ENCODE assay signal across 25 cellular contexts in the genomic region with DNA sequence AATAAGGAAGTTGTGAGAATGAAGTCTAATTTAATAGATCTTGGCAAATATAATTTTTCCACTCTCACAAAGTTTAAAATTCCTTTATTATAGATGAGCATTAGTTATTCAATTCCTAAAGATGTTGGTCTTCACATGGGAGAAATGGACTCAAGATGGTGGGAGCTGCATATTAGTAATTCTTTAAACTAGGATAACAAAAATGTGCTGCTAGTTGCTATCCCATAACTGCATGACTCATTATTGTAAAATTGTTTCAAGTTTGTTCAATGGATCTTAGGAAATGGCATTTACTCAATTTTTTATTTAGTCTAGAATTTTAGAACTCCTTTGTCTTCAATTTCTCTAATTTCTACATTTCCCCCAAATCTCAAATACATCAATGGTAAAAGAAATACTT.
"Had no signal": no experiment of that assay in that cellular context is flagged by ENCODE, and none has a peak within 500 bp of the region (broad histone marks: within the 10 kb centered on the region; RNA-seq: fewer than 3 reads in every experiment).

No MANE protein-coding gene starts in this region.

- H3K9me3 ChIP-seq: colonic mucosa, mucosa of descending colon, ovary, psoas muscle, right lobe of liver, thoracic aorta, upper lobe of right lung had no signal

- DNase-seq: activated CD4-positive, alpha-beta T cell treated with anti-CD3 and anti-CD28 coated beads for 1 hour; activated CD8-positive, alpha-beta memory T cell treated with anti-CD3 and anti-CD28 coated beads for 24 hours; activated CD8-positive, alpha-beta memory T cell treated with anti-CD3 and anti-CD28 coated beads, Interleukin-2, amount 50 U/mL, for 48 hours; activated effector memory CD4-positive, alpha-beta T cell treated with Interleukin-2 at 50 U/mL for 16 hours; activated naive CD4-positive, alpha-beta T cell treated with anti-CD3 and anti-CD28 coated beads, Interleukin-2, amount 10 ng/mL, durations not matched to agents 7 days and 5 days; activated T-cell treated with anti-CD3 and anti-CD28 coated beads, Interleukin-2, amount 50 U/mL, for 48 hours; caudate nucleus; colonic mucosa; endodermal cell; heart right ventricle; mesenchymal stem cell; mucosa of descending colon; naive thymus-derived CD4-positive, alpha-beta T cell; ovary; psoas muscle; right lobe of liver; spleen; stimulated activated naive B cell treated with anti-CD40 and anti-IgM and Interleukin-4, amounts not matched to agents 10 μg/mL and 1 μg/mL and 100 μg/mL, for 72 hours; SW 1271; T-helper 2 cell; upper lobe of right lung; WERI-Rb-1 had no signal

- H3K36me3 ChIP-seq: colonic mucosa, gastroesophageal sphincter, ovary, right lobe of liver, spleen, thoracic aorta, upper lobe of right lung, WERI-Rb-1 had no signal

- H3K27me3 ChIP-seq: colonic mucosa, gastroesophageal sphincter, heart right ventricle, ovary, right lobe of liver, spleen, upper lobe of right lung had no signal

- H3K4me3 ChIP-seq: colonic mucosa, gastroesophageal sphincter, heart right ventricle, mucosa of descending colon, ovary, psoas muscle, right lobe of liver, spleen, thoracic aorta, upper lobe of right lung had no signal

- H3K27ac ChIP-seq: colonic mucosa, epithelial cell of prostate, gastroesophageal sphincter, ovary, psoas muscle, right lobe of liver, spleen, thoracic aorta, upper lobe of right lung, WERI-Rb-1 had no signal

- ATAC-seq: gastroesophageal sphincter; naive thymus-derived CD4-positive, alpha-beta T cell; psoas muscle; right lobe of liver; stimulated activated naive B cell treated with anti-CD40 and anti-IgM and Interleukin-4, amounts not matched to agents 10 μg/mL and 1 μg/mL and 100 μg/mL, for 72 hours; upper lobe of right lung had no signal

- H3K4me1 ChIP-seq: colonic mucosa, gastroesophageal sphincter, psoas muscle, right lobe of liver, spleen, upper lobe of right lung had no signal
